13 cellular contexts compared by ENCODE assay signal in genomic region chr21:38646213-38646837, GRCh38.
DNase-seq lines count a peak whose midpoint lies in the region; ATAC-seq, FAIRE-seq and TF ChIP-seq lines count a peak whose summit lies in the region.
"Had no signal": no experiment of that assay in that cellular context is flagged by ENCODE, and none has a peak within 500 bp of the region (broad histone marks: within the 10 kb centered on the region; RNA-seq: fewer than 3 reads in every experiment).

No MANE protein-coding gene starts in this region.

- peak; percentile 99 for FAIRE-seq in keratinocyte (lab: Jason Lieb, UNC)

- TF ChIP-seq CTCF in keratinocyte (optimal IDR thresholded peaks at IDR 0.05 in 1 of 3, IDR thresholded peaks at IDR 0.05 in 1 of 3, conservative IDR thresholded peaks at IDR 0.05 in 1 of 3; ENCODE audit: extremely low read depth in 1 of 3, insufficient read depth in 2 of 3, low read length in 3 of 3) = no peak
- TF ChIP-seq CTCF in stomach (IDR thresholded peaks at IDR 0.05) = no peak

- H3K27me3 ChIP-seq in keratinocyte (ENCODE audit: control insufficient read depth, extremely low read depth, insufficient read depth, low read length) = no peaks in the 10 kb centered on the region
- peaks cover 0 to 36% (median 4%) of the 10 kb centered on the region in 3 donors for H3K27me3 ChIP-seq in stomach

- H3K4me2 ChIP-seq in keratinocyte (ENCODE audit: control insufficient read depth, extremely low read depth, insufficient read depth, low read depth, low read length) = peak overlapping the region; percentile 83

- no peak for TF ChIP-seq EP300 in stomach (IDR thresholded peaks at IDR 0.05)

- H3K9ac ChIP-seq in keratinocyte (ENCODE audit: control insufficient read depth, extremely low read depth, insufficient read depth, low read length) = peak overlapping the region; percentile 63
- H3K9ac ChIP-seq: parathyroid adenoma had no signal

- dilution Hi-C loops in keratinocyte (cut with MboI; ENCODE audit: extremely low pct_ligation_motif_present, low sequenced_read_pairs) = no loop called here

- H4K20me1 ChIP-seq in keratinocyte (ENCODE audit: control insufficient read depth, extremely low read depth, insufficient read depth, low read length) = no peaks in the 10 kb centered on the region

- H3K27ac ChIP-seq in keratinocyte (ENCODE audit: control insufficient read depth, insufficient read depth, low read length) (peak overlapping the region; percentile 96), stomach (no peak overlapping the region)
- H3K27ac ChIP-seq: parathyroid adenoma, SJCRH30 had no signal

- WGBS in stomach, 5 donors = 72 to 77% (median 76%) methylated on average over 5 of the region's 5 CpGs

- no peak for ATAC-seq in GM18867 (IDR thresholded peaks at IDR 0.05; ENCODE audit: unreplicated experiment)

- no peak for TF ChIP-seq POLR2A in stomach (IDR thresholded peaks at IDR 0.05)

- no peaks in the 10 kb centered on the region for H3K36me3 ChIP-seq in keratinocyte (ENCODE audit: control insufficient read depth in 2 of 2, extremely low read depth in 1 of 2, insufficient read depth in 2 of 2, low read length in 2 of 2)
- no peaks in the 10 kb centered on the region for H3K36me3 ChIP-seq in stomach
- H3K36me3 ChIP-seq: SJCRH30 had no signal

- peak; percentile 56 for DNase-seq in AG08396 (ENCODE audit: low spot score)
- DNase-seq in ELR (ENCODE audit: low read depth) = peak; percentile 78
- peak; percentile 41 for DNase-seq in amniotic epithelial cell (ENCODE audit: low read depth)
- DNase-seq in keratinocyte (ENCODE audit: low read depth, low spot score) = peak; percentile 75
- no peak for DNase-seq in SW480 (ENCODE audit: low spot score)
- DNase-seq in stomach = no peak
- DNase-seq in amygdala (lab: John Stamatoyannopoulos, UW) = no peak
- DNase-seq: activated T-cell treated with anti-CD3 and anti-CD28 coated beads, Interleukin-2, amount 50 U/mL, for 48 hours; CD4-positive, alpha-beta T cell; NCI-H187 treated with DMSO at 0.1 percent for 48 hours; SJCRH30 had no signal

- H3K79me2 ChIP-seq in keratinocyte (ENCODE audit: control insufficient read depth, insufficient read depth, low read length) = no peaks in the 10 kb centered on the region
- H3K79me2 ChIP-seq: parathyroid adenoma had no signal

- H3K9me3 ChIP-seq in keratinocyte (ENCODE audit: control insufficient read depth, low read depth, low read length) (no peaks in the 10 kb centered on the region), stomach (no peaks in the 10 kb centered on the region)
- H3K9me3 ChIP-seq: SJCRH30 had no signal

- peaks cover 27% of the 10 kb centered on the region for H3K4me1 ChIP-seq in keratinocyte (ENCODE audit: control insufficient read depth, extremely low read depth, insufficient read depth, low read length)
- H3K4me1 ChIP-seq in stomach = no peaks in the 10 kb centered on the region
- H3K4me1 ChIP-seq: parathyroid adenoma, SJCRH30 had no signal

- H3K4me3 ChIP-seq in keratinocyte (ENCODE audit: control insufficient read depth in 2 of 3, extremely low read depth in 1 of 3, insufficient read depth in 2 of 3, low read depth in 1 of 3, low read length in 3 of 3) (peak overlapping the region in 1 of 3 experiments; percentile 47), stomach (no peak overlapping the region)
- H3K4me3 ChIP-seq: SJCRH30 had no signal

- H2AFZ ChIP-seq in keratinocyte (ENCODE audit: control insufficient read depth, low read length) = peak overlapping the region; percentile 62
- H2AFZ ChIP-seq: parathyroid adenoma had no signal

- no peaks in the 10 kb centered on the region for H3K9me1 ChIP-seq in keratinocyte (ENCODE audit: control insufficient read depth, extremely low read depth, insufficient read depth, low read length)

- intact Hi-C loops in stomach (cut with DNase I; ENCODE audit: low total_unique reads) = no loop called here

Comparison
In these comparisons a context has a peak if more than half of its experiments do, and no peak if none do; other contexts are left out.
1. DNase-seq: peak in AG08396 (single experiment), ELR (single experiment), amniotic epithelial cell (single experiment) and keratinocyte (single experiment); none in SW480 (single experiment), stomach (single experiment) and amygdala (0 of 56).